10 cellular contexts compared by ENCODE assay signal in the genomic region with DNA sequence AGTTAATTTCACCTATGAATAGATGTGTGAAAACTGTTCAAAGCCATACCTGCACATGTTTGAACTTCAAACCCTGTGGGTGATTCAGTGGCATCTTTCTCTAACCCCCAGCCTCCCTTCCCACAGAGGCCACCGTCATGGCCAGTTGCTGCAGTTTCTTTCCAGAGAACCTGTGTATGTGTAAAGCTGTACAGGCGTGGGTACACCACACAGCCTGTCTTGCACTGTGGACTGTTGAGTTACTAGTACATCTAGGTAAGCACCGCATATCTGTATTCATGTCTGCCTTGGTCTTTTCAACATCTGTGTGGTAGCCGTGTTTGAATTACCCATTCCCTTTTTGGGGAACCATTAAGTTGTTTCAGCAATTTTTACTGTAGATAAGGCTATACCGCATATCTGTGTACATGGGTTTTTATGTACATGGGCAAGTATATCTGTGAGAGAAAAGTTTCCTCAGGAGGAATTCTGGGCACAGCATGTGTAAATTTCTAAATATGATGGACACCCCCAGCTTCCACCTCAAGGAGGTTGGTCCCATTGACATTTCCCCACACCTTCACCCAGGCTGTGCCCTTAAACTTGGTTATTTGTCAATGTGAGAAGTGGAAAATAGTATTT. TPM values are rescaled to one million over a fixed set of nuclear protein-coding genes. Genes with fewer than 3 reads are reported as not detected.
DNase-seq lines count a peak whose midpoint lies in the region; ATAC-seq lines count a peak whose summit lies in the region.
"Had no signal": no experiment of that assay in that cellular context is flagged by ENCODE, and none has a peak within 500 bp of the region (broad histone marks: within the 10 kb centered on the region; RNA-seq: fewer than 3 reads in every experiment).

No MANE protein-coding gene starts in this region.

- H3K4me2 ChIP-seq in GM23248 (ENCODE audit: unreplicated experiment), result peak overlapping the region; percentile 96

- peaks cover 90% of the 10 kb centered on the region for H3K4me1 Mint-ChIP-seq in activated T-cell treated with anti-CD3 and anti-CD28 coated beads, Interleukin-2, amount 50 U/mL, for 72 hours (ENCODE audit: low read depth)

- H3K9me3 ChIP-seq in GM23248 (ENCODE audit: low read depth), result no peaks in the 10 kb centered on the region
- H3K9me3 ChIP-seq: ovary had no signal

- H3K4me3 Mint-ChIP-seq in activated T-cell treated with anti-CD3 and anti-CD28 coated beads, Interleukin-2, amount 50 U/mL, for 72 hours, result peak overlapping the region in 1 of 2 donors; percentile 18

- peaks cover 99% of the 10 kb centered on the region for H3K79me2 ChIP-seq in GM23248 (ENCODE audit: insufficient read depth)

- H3K27me3 Mint-ChIP-seq in activated T-cell treated with anti-CD3 and anti-CD28 coated beads, Interleukin-2, amount 50 U/mL, for 72 hours (ENCODE audit: low read depth), result no peaks in the 10 kb centered on the region

- peaks cover 72% of the 10 kb centered on the region for H3K4me1 ChIP-seq in GM23248 (ENCODE audit: insufficient read depth)

- peak; percentile 20 to 24 for ATAC-seq in activated T-cell treated with anti-CD3 and anti-CD28 coated beads, Interleukin-2, amount 50 U/mL, for 72 hours (replicated peaks in 1 of 2)
- no peak for ATAC-seq in GM21737 (IDR thresholded peaks at IDR 0.05; ENCODE audit: unreplicated experiment)
- no peak for ATAC-seq in GM21723 (IDR thresholded peaks at IDR 0.05; ENCODE audit: unreplicated experiment)
- ATAC-seq in HG03097 (IDR thresholded peaks at IDR 0.05; ENCODE audit: low FRiP score, unreplicated experiment), result no peak

- H3K9me2 ChIP-seq in GM23248 (ENCODE audit: insufficient read depth), result no peaks in the 10 kb centered on the region

- H3K4me3 ChIP-seq in GM23248 (peak overlapping the region; percentile 93), skin epidermis (no peak overlapping the region)
- H3K4me3 ChIP-seq: ovary had no signal

- H3K27ac Mint-ChIP-seq in activated T-cell treated with anti-CD3 and anti-CD28 coated beads, Interleukin-2, amount 50 U/mL, for 72 hours, result peak overlapping the region; percentile 68

- intact Hi-C loops in cardiac septum (cut with DNase I), result no loop called here

- peak overlapping the region; percentile 100 for H3K27ac ChIP-seq in GM23248
- H3K27ac ChIP-seq in skin epidermis, result peak overlapping the region in 11 of 21 experiments; percentile 0 to 59 (median 35)
- H3K27ac ChIP-seq: ovary had no signal

- peak overlapping the region; percentile 100 for H3K9ac ChIP-seq in GM23248

- peaks cover 25 to 76% of the 10 kb centered on the region in 2 donors for H3K36me3 Mint-ChIP-seq in activated T-cell treated with anti-CD3 and anti-CD28 coated beads, Interleukin-2, amount 50 U/mL, for 72 hours (ENCODE audit: insufficient read depth in 2 of 2)

- H3K27me3 ChIP-seq in GM23248 (replicated peaks; ENCODE audit: insufficient read depth), result no peaks in the 10 kb centered on the region
- H3K27me3 ChIP-seq: ovary had no signal

- WGBS in GM23248 (ENCODE audit: low coverage in 1 of 2, low lambda C conversion rate in 2 of 2, missing lambda C conversion rate in 2 of 2), 2 experiments, result 47% methylated on average over 5 of the region's 5 CpGs

- in situ Hi-C loops in GM23248 (cut with MboI), result no loop called here

- peaks cover 66% of the 10 kb centered on the region for H4K20me1 ChIP-seq in GM23248 (ENCODE audit: insufficient read depth)

- peaks cover 76% of the 10 kb centered on the region for H3K36me3 ChIP-seq in GM23248 (ENCODE audit: low read depth)
- H3K36me3 ChIP-seq: ovary had no signal

- H2AFZ ChIP-seq in GM23248, result no peak overlapping the region

- DNase-seq in GM23248 (peak; percentile 59), cardiac septum (ENCODE audit: low spot score) (peak; percentile 65), putamen (ENCODE audit: low spot score) (no peak)
- DNase-seq in activated T-cell treated with anti-CD3 and anti-CD28 coated beads, Interleukin-2, amount 50 U/mL, for 72 hours, result no peak
- DNase-seq: cerebellar nuclear complex had no signal

- no peaks in the 10 kb centered on the region for H3K9me3 Mint-ChIP-seq in activated T-cell treated with anti-CD3 and anti-CD28 coated beads, Interleukin-2, amount 50 U/mL, for 72 hours

- H3F3A ChIP-seq in GM23248 (ENCODE audit: insufficient read depth), result peaks cover 99% of the 10 kb centered on the region

RNA-seq across cellular contexts. Expression of gene NEAT1, which starts 13.9 kb away (rescaled TPM):
- total RNA-seq in GM23248 (2014; rRNA removed; shearing (Covaris generic)), result 74.3 and 143 TPM in 2 replicates
- 36.2 and 50.7 TPM in 2 replicates for polyA plus RNA-seq in GM23248 (2016; fragmentation: Nextera tagmentation; extraction: Ambion mirVana)
- total RNA-seq in activated T-cell treated with anti-CD3 and anti-CD28 coated beads, Interleukin-2, amount 50 U/mL, for 72 hours, result 1,000 to 10,000 TPM in 1 of 2 donors, 100 to 1,000 TPM in 1; 678 to 1,151 TPM
- 668 TPM for total RNA-seq in cardiac septum

RNA-seq across cellular contexts. Expression of gene FRMD8, which starts 50.1 kb away (rescaled TPM):
- total RNA-seq in GM23248 (2014; rRNA removed; shearing (Covaris generic)), result 80.2 and 106 TPM in 2 replicates
- polyA plus RNA-seq in GM23248 (2016; fragmentation: Nextera tagmentation; extraction: Ambion mirVana), result 25.4 and 30.0 TPM in 2 replicates
- total RNA-seq in activated T-cell treated with anti-CD3 and anti-CD28 coated beads, Interleukin-2, amount 50 U/mL, for 72 hours, result 10 to 100 TPM; 43.5 to 47.2 TPM
- 14.4 TPM for total RNA-seq in cardiac septum

RNA-seq across cellular contexts. Expression of gene SLC25A45, which starts 54.1 kb away (rescaled TPM):
- total RNA-seq in GM23248 (2014; rRNA removed; shearing (Covaris generic)), result 3.6 and 6.4 TPM in 2 replicates
- 3.7 and 3.9 TPM in 2 replicates for polyA plus RNA-seq in GM23248 (2016; fragmentation: Nextera tagmentation; extraction: Ambion mirVana)
- total RNA-seq in activated T-cell treated with anti-CD3 and anti-CD28 coated beads, Interleukin-2, amount 50 U/mL, for 72 hours, result 10 to 100 TPM; 16.4 to 18.8 TPM
- total RNA-seq in cardiac septum, result 10.5 TPM

Comparison
In these comparisons a context has a peak if more than half of its experiments do, and no peak if none do; other contexts are left out.
1. DNase-seq: peak in GM23248 (single experiment) and cardiac septum (single experiment); none in activated T-cell treated with anti-CD3 and anti-CD28 coated beads, Interleukin-2, amount 50 U/mL, for 72 hours (0 of 2) and putamen (single experiment).
2. ATAC-seq: peak in activated T-cell treated with anti-CD3 and anti-CD28 coated beads, Interleukin-2, amount 50 U/mL, for 72 hours (2 of 2); none in GM21737 (single experiment), GM21723 (single experiment) and HG03097 (single experiment).